In the genomic region with DNA sequence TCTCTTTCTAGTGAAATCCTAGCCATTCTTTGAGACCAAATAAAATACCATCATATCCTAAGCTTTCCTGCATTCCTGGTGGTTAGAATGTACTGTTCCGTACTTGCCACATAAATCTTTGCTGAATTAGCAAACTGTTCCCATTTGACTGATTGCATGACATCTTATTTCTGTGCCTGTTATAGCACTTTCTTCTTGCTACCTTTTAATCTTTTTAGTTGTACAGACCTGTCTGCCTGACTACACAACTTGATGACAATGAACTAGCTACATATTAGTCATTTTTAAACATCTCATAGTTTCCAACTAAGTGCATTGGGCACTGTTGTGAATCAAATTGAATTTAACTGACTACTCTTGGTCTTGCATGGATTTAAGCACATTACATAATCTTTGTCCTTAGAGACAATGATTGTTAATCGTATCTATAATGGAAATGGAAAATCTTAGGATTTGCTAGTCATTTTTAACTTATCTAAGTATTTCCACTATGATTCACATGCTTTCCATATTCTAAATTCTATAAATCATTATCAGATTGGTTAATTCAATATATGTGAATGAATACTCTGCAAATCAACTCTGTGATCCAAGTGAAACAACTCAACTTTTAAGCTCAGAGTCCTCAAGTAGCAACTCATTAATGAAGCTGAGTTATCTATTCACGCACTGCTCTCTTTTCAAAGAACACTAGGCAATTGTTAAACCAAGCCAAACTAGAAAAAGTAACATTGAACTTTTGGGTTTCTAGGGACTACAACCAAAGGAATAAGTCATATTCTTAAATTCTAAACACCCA, we compare ENCODE assay signal across 27 cellular contexts.
DNase-seq lines count a peak whose midpoint lies in the region; ATAC-seq, FAIRE-seq and TF ChIP-seq lines count a peak whose summit lies in the region.
"Had no signal": no experiment of that assay in that cellular context is flagged by ENCODE, and none has a peak within 500 bp of the region (broad histone marks: within the 10 kb centered on the region; RNA-seq: fewer than 3 reads in every experiment).

No MANE protein-coding gene starts in this region.

- H3K4me3 ChIP-seq in K562 (no peak overlapping the region), kidney (ENCODE audit: low read length in 2 of 2) (no peak overlapping the region), transverse colon (no peak overlapping the region)
- H3K4me3 ChIP-seq: left ventricle myocardium inferior had no signal

- H3K9me3 ChIP-seq in K562 (replicated peaks; ENCODE audit: control insufficient read depth, insufficient read depth, low read depth, low read length) (no peaks in the 10 kb centered on the region), kidney (ENCODE audit: control insufficient read depth in 1 of 2, low read length in 2 of 2) (no peaks in the 10 kb centered on the region), transverse colon (no peaks in the 10 kb centered on the region)
- H3K9me3 ChIP-seq: left ventricle myocardium inferior had no signal

- no peaks in the 10 kb centered on the region for H3K36me3 ChIP-seq in K562 (ENCODE audit: control insufficient read depth, insufficient read depth, low read length)
- no peaks in the 10 kb centered on the region for H3K36me3 ChIP-seq in kidney (ENCODE audit: control insufficient read depth in 1 of 2, insufficient read depth in 2 of 2, low read length in 2 of 2)
- no peaks in the 10 kb centered on the region for H3K36me3 ChIP-seq in transverse colon
- H3K36me3 ChIP-seq: left ventricle myocardium inferior had no signal

- H3K9ac ChIP-seq in K562 (ENCODE audit: insufficient read depth in 1 of 2, low read depth in 2 of 2, low read length in 2 of 2): no peak overlapping the region
- H3K9ac ChIP-seq in kidney (ENCODE audit: low read length in 2 of 2): no peak overlapping the region

- no peak for TF ChIP-seq RAD21 in K562 (CRISPR knock-in tag; conservative IDR thresholded peaks at IDR 0.05 in 1 of 2, IDR thresholded peaks at IDR 0.05 in 1 of 2)

- TF ChIP-seq POLR2A in K562 (conservative IDR thresholded peaks at IDR 0.05) (no peak), transverse colon (IDR thresholded peaks at IDR 0.05) (no peak)

- H3K27ac ChIP-seq in K562 (ENCODE audit: extremely low read depth, low read depth, low read length) (no peak overlapping the region), kidney (ENCODE audit: low read depth in 2 of 2, low read length in 2 of 2) (peak overlapping the region; percentile 20 to 61), transverse colon (no peak overlapping the region)
- H3K27ac ChIP-seq: left ventricle myocardium inferior had no signal

- TF ChIP-seq EP300 in K562 (IDR thresholded peaks at IDR 0.05; ENCODE audit: low read length): no peak
- TF ChIP-seq EP300 in transverse colon (IDR thresholded peaks at IDR 0.05; ENCODE audit: low read depth): no peak

- no peaks in the 10 kb centered on the region for H3K9me1 ChIP-seq in K562 (ENCODE audit: control insufficient read depth, insufficient read depth, low read length)

- in situ Hi-C loops in Caki2 (cut with HindIII; ENCODE audit: low pct_unique_long_range_greater_than_20kb, low sequenced_read_pairs): no loop called here
- in situ Hi-C loops in K562 (cut with MboI): no loop called here
- in situ Hi-C loops in transverse colon (cut with MboI; ENCODE audit: low pct_ligation_motif_present in 1 of 4, low pct_unique_long_range_greater_than_20kb in 1 of 4, low sequenced_read_pairs in 3 of 4): no loop called here

- no peak for TF ChIP-seq CTCF in K562 (IDR thresholded peaks at IDR 0.05 in 2 of 3, conservative IDR thresholded peaks at IDR 0.05 in 1 of 3; ENCODE audit: insufficient read depth in 2 of 3, low read depth in 1 of 3, low read length in 3 of 3)
- TF ChIP-seq CTCF in kidney (IDR thresholded peaks at IDR 0.05; ENCODE audit: borderline replicate concordance, extremely low read depth, insufficient read depth): no peak
- no peak for TF ChIP-seq CTCF in transverse colon (IDR thresholded peaks at IDR 0.05)

- DNase-seq in Caki2 (ENCODE audit: low read depth): peak; percentile 30
- no peak for DNase-seq in K562 (ENCODE audit: extremely low read depth in 1 of 4, low spot score in 3 of 4)
- no peak for DNase-seq in kidney
- no peak for DNase-seq in HUDEP-2 (lab: John Stamatoyannopoulos, UW; ENCODE audit: unreplicated experiment in 76 of 76)
- no peak for DNase-seq in activated gamma-delta T cell treated with Interleukin-2 at 50 U/mL for 16 hours
- no peak for DNase-seq in transverse colon
- DNase-seq: activated naive CD4-positive, alpha-beta T cell; activated naive CD8-positive, alpha-beta T cell treated with anti-CD3 and anti-CD28 coated beads, Interleukin-2, amount 50 U/mL, for 24 hours; activated T-cell treated with anti-CD3 and anti-CD28 coated beads, Interleukin-2, amount 50 U/mL, for 24 hours; CD8-positive, alpha-beta memory T cell; dermis blood vessel endothelial cell; DMS153; endodermal cell; hippocampal formation; left ventricle myocardium inferior; NCI-H1105 treated with DMSO at 0.1 percent for 48 hours; NCI-H2029; NCI-H510A treated with DMSO at 0.1 percent for 48 hours; RPMI8226; stimulated activated CD4-positive, alpha-beta T cell treated with anti-CD3 and anti-CD28 coated beads, Interleukin-12 subunit alpha, Interleukin-12 subunit beta, amount 100 ng/mL, for 4 hours; stimulated activated CD4-positive, alpha-beta T cell treated with anti-CD3 and anti-CD28 coated beads, Interleukin-2, amount 100 ng/mL, for 48 hours; trophoblast cell had no signal

- no peaks in the 10 kb centered on the region for H3K4me1 ChIP-seq in K562 (replicated peaks in 1 of 2; ENCODE audit: control insufficient read depth in 2 of 2, insufficient read depth in 2 of 2, low read length in 2 of 2)
- peaks cover 16 to 40% of the 10 kb centered on the region in 2 donors for H3K4me1 ChIP-seq in kidney (ENCODE audit: control insufficient read depth in 1 of 2, insufficient read depth in 1 of 2, low read depth in 1 of 2, low read length in 2 of 2)
- H3K4me1 ChIP-seq in transverse colon: peaks cover 0 to 18% (median 3%) of the 10 kb centered on the region in 4 donors

- WGBS in K562 (ENCODE audit: insufficient coverage, low coverage, missing lambda C conversion rate): 4% methylated on average over 3 of the region's 3 CpGs
- 85 to 88% methylated on average over 3 of the region's 3 CpGs for WGBS in transverse colon (ENCODE audit: low coverage in 1 of 2), 2 donors

- H4K20me1 ChIP-seq in K562 (replicated peaks; ENCODE audit: control insufficient read depth, insufficient read depth, low read length): no peaks in the 10 kb centered on the region

- no peak overlapping the region for H2AFZ ChIP-seq in K562 (ENCODE audit: low read depth, low read length)

- H3K79me2 ChIP-seq in K562 (ENCODE audit: control insufficient read depth, insufficient read depth, low read length): no peaks in the 10 kb centered on the region

- POLR2A ChIA-PET in K562 (lab: Yijun Ruan, JAX): interaction anchor here (0.7 kb wide), 1 partner anchor 42 kb away, joined by 3 read pairs; no protein-coding TSS in a partner anchor

- intact Hi-C loops in K562 (cut with micrococcal nuclease) (no loop called here), kidney (cut with DNase I) (no loop called here), transverse colon (cut with DNase I; ENCODE audit: low total_unique reads) (no loop called here)

- FAIRE-seq in K562 (lab: Jason Lieb, UNC): no peak
- FAIRE-seq in kidney (lab: Jason Lieb, UNC): peak; percentile 50
- FAIRE-seq: GM12891 had no signal

- ATAC-seq in HG02981 (IDR thresholded peaks at IDR 0.05; ENCODE audit: unreplicated experiment) (peak; percentile 25), K562 (no peak), GM18858 (IDR thresholded peaks at IDR 0.05; ENCODE audit: unreplicated experiment) (no peak)
- ATAC-seq: activated naive CD8-positive, alpha-beta T cell treated with anti-CD3 and anti-CD28 coated beads, Interleukin-2, amount 50 U/mL, for 24 hours; sciatic nerve; WTC11 had no signal

- CTCF ChIA-PET in K562 (lab: Yijun Ruan, JAX; ENCODE audit: low intra/inter-chr PET ratio): no interaction called here

- peaks cover 0 to 3% of the 10 kb centered on the region in 2 experiments; a peak in 3 of 5 replicates for H3K27me3 ChIP-seq in K562 (ENCODE audit: control insufficient read depth in 2 of 2, insufficient read depth in 2 of 2, low read length in 2 of 2)
- no peaks in the 10 kb centered on the region for H3K27me3 ChIP-seq in transverse colon

- BruUV-seq in K562 (replicated peaks; lab: Mats Ljungman, UMichigan): no TSS peak

- H3K4me2 ChIP-seq in K562 (ENCODE audit: insufficient read depth, low read length): no peak overlapping the region

TF ChIP-seq in K562, 482 proteins besides CTCF, POLR2A, EP300 and RAD21:
- TF ChIP-seq CBX1 (IDR thresholded peaks at IDR 0.05; ENCODE audit: low read depth) (no peak), ZNF316 (IDR thresholded peaks at IDR 0.05) (0 out of 2 replicates have a peak, but pooled peaks have one; percentile 14)
- TF ChIP-seq, protein P1, sequence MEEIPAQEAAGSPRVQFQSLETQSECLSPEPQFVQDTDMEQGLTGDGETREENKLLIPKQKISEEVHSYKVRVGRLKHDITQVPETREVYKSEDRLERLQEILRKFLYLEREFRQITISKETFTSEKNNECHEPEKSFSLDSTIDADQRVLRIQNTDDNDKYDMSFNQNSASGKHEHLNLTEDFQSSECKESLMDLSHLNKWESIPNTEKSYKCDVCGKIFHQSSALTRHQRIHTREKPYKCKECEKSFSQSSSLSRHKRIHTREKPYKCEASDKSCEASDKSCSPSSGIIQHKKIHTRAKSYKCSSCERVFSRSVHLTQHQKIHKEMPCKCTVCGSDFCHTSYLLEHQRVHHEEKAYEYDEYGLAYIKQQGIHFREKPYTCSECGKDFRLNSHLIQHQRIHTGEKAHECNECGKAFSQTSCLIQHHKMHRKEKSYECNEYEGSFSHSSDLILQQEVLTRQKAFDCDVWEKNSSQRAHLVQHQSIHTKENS (CRISPR knock-in tag; IDR thresholded peaks at IDR 0.05): no peak
TF ChIP-seq in K562: peak in this region for 1.

Comparison
In these comparisons a context has a peak if more than half of its experiments do, and no peak if none do; other contexts are left out.
1. H3K27ac ChIP-seq: peak in kidney (2 of 2); none in K562 (single experiment) and transverse colon (0 of 4).